ENCODE assay signal across 1 cellular context in the genomic region with DNA sequence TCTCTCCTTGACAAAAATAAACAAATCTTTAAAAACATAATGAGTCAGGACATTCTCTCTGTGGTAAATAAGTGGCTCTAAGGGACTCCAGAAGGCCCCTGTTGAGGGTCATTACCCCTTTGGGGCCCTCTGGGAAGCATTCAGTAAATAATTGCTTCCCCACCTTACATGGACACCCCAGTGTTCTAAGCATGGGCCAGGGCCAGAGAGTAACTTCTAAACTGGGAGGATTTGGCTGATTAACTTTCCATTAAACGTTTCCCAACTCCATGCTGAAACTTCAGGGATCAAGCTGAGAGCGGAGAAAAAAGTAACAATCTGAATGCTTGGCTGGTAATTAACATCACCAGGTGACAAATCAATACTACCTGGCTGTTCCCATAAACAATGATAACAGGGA.
TF ChIP-seq lines count a peak whose summit lies in the region.

No MANE protein-coding gene starts in this region.

TF ChIP-seq in H1, 55 proteins besides CTCF, POLR2A, EP300 and RAD21:
- no peak for TF ChIP-seq PHF8 (conservative IDR thresholded peaks at IDR 0.05; ENCODE audit: low read depth, low read length)
- no peak for TF ChIP-seq POLR2AphosphoS5 (IDR thresholded peaks at IDR 0.05; ENCODE audit: low read depth, low read length)
- TF ChIP-seq TBP (IDR thresholded peaks at IDR 0.05; ENCODE audit: low read depth, low read length): no peak
- TF ChIP-seq BACH1 (IDR thresholded peaks at IDR 0.05; ENCODE audit: low read length): no peak
- no peak for TF ChIP-seq GTF2F1 (IDR thresholded peaks at IDR 0.05; ENCODE audit: borderline replicate concordance, low read depth, low read length)
- TF ChIP-seq HDAC2 (IDR thresholded peaks at IDR 0.05; ENCODE audit: borderline replicate concordance in 1 of 2, low read depth in 2 of 2, low read length in 2 of 2): no peak
- TF ChIP-seq CREB1 (IDR thresholded peaks at IDR 0.05): no peak
- no peak for TF ChIP-seq JUN (IDR thresholded peaks at IDR 0.05; ENCODE audit: low read depth, low read length)
- TF ChIP-seq MAFK (IDR thresholded peaks at IDR 0.05; ENCODE audit: low read depth, low read length): no peak
- TF ChIP-seq, protein P1, sequence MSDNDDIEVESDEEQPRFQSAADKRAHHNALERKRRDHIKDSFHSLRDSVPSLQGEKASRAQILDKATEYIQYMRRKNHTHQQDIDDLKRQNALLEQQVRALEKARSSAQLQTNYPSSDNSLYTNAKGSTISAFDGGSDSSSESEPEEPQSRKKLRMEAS (IDR thresholded peaks at IDR 0.05): no peak
- no peak for TF ChIP-seq BCL11A (IDR thresholded peaks at IDR 0.05; ENCODE audit: low read depth in 2 of 2, low read length in 2 of 2)
- TF ChIP-seq GABPA (IDR thresholded peaks at IDR 0.05; ENCODE audit: borderline replicate concordance, insufficient read depth, low read length): no peak
- TF ChIP-seq TEAD4 (IDR thresholded peaks at IDR 0.05; ENCODE audit: low read depth, low read length): no peak
- TF ChIP-seq KDM5A (IDR thresholded peaks at IDR 0.05; ENCODE audit: low read length): no peak
- no peak for TF ChIP-seq RBBP5 (IDR thresholded peaks at IDR 0.05; ENCODE audit: borderline replicate concordance, low read depth, low read length)
- no peak for TF ChIP-seq HDAC6 (IDR thresholded peaks at IDR 0.05; ENCODE audit: low read depth, low read length)
